35 cellular contexts compared by ENCODE assay signal in genomic region chr13:96540656-96541055, GRCh38.
"Had no signal": no experiment of that assay in that cellular context is flagged by ENCODE, and none has a peak within 500 bp of the region (broad histone marks: within the 10 kb centered on the region; RNA-seq: fewer than 3 reads in every experiment).

No MANE protein-coding gene starts in this region.

- DNase-seq: activated B cell treated with CpG ODN at 0.5 μM for 24 hours; activated CD4-positive, alpha-beta memory T cell treated with anti-CD3 and anti-CD28 coated beads, Interleukin-2, amount 10 ng/mL, durations not matched to agents 7 days and 5 days; activated CD4-positive, alpha-beta T cell treated with anti-CD3 and anti-CD28 coated beads for 4 hours; activated CD4-positive, CD25-positive, alpha-beta regulatory T cell treated with anti-CD3 and anti-CD28 coated beads, Interleukin-2, amount 50 U/mL, for 72 hours; activated CD8-positive, alpha-beta memory T cell treated with anti-CD3 and anti-CD28 coated beads for 24 hours; activated CD8-positive, alpha-beta memory T cell treated with anti-CD3 and anti-CD28 coated beads, Interleukin-2, amount 10 ng/mL, durations not matched to agents 7 days and 5 days; activated CD8-positive, alpha-beta memory T cell treated with anti-CD3 and anti-CD28 coated beads, Interleukin-2, amount 50 U/mL, for 48 hours; activated effector memory CD4-positive, alpha-beta T cell treated with Interleukin-2 at 50 U/mL for 16 hours; activated naive CD4-positive, alpha-beta T cell treated with anti-CD3 and anti-CD28 coated beads, Interleukin-2, amount 10 ng/mL, durations not matched to agents 7 days and 5 days; activated naive CD8-positive, alpha-beta T cell treated with anti-CD3 and anti-CD28 coated beads, Interleukin-2, amount 50 U/mL, for 24 hours; activated T-cell treated with anti-CD3 and anti-CD28 coated beads, Interleukin-2, amount 50 U/mL, for 48 hours; amniotic stem cell; aorta; MM.1S; MV-4-11; NCI-H1092; NCI-H1436 treated with DMSO at 0.1 percent for 48 hours; NCI-H1694 treated with DMSO at 0.1 percent for 48 hours; NCI-H2029; NCI-H2107; NCI-H510A; NCI-H69; NK-92 treated with Interleukin-12 subunit alpha and Interleukin-12 subunit beta, amount 100 ng/mL, for 24 hours; PC-9; SIG-M5; SW 1271; T-helper 1 cell; T-helper 2 cell; T-helper 9 cell had no signal

- H2AFZ ChIP-seq: PC-9 had no signal

- H3K9ac ChIP-seq: KMS-11 had no signal

- H3K27ac ChIP-seq: cardiac muscle cell, KMS-11, PC-9, RWPE1, VCaP had no signal

- FAIRE-seq: RCC 7860 had no signal

- ATAC-seq: activated CD8-positive, alpha-beta memory T cell treated with anti-CD3 and anti-CD28 coated beads, Interleukin-2, amount 10 ng/mL, durations not matched to agents 7 days and 5 days; activated naive CD8-positive, alpha-beta T cell treated with anti-CD3 and anti-CD28 coated beads, Interleukin-2, amount 50 U/mL, for 24 hours; Right ventricle myocardium inferior had no signal

- H3K27me3 ChIP-seq: cardiac muscle cell had no signal

- H3K4me2 ChIP-seq: KMS-11, PC-9 had no signal

- H3K36me3 ChIP-seq: cardiac muscle cell had no signal

- H3K4me3 ChIP-seq: cardiac muscle cell, PC-9 had no signal
